11 cellular contexts compared by ENCODE assay signal in genomic region chr6:169075211-169075621, GRCh38.
DNase-seq lines count a peak whose midpoint lies in the region; ATAC-seq and TF ChIP-seq lines count a peak whose summit lies in the region.
"Had no signal": no experiment of that assay in that cellular context is flagged by ENCODE, and none has a peak within 500 bp of the region (broad histone marks: within the 10 kb centered on the region; RNA-seq: fewer than 3 reads in every experiment).

No MANE protein-coding gene starts in this region.

- no peaks in the 10 kb centered on the region for H3K4me1 ChIP-seq in body of pancreas
- peaks cover 9% of the 10 kb centered on the region for H3K4me1 ChIP-seq in hepatocyte (ENCODE audit: insufficient read depth)
- H3K4me1 ChIP-seq in rectal smooth muscle tissue (ENCODE audit: control insufficient read depth, insufficient read depth, low read length), result peaks cover 36% of the 10 kb centered on the region
- H3K4me1 ChIP-seq in effector memory CD4-positive, alpha-beta T cell (ENCODE audit: control insufficient read depth, insufficient read depth, low read length, poor library complexity, severe bottlenecking), result no peaks in the 10 kb centered on the region

- intact Hi-C loops in body of pancreas (cut with DNase I), result no loop called here

- WGBS in body of pancreas, 2 donors, result 71 to 72% methylated on average over 13 of the region's 13 CpGs
- 85% methylated on average over 13 of the region's 13 CpGs for WGBS in hepatocyte (ENCODE audit: low lambda C conversion rate, missing lambda C conversion rate)

- H3K27me3 Mint-ChIP-seq in activated T-cell treated with anti-CD3 and anti-CD28 coated beads, Interleukin-2, amount 50 U/mL, for 24 hours, result peaks cover 11% of the 10 kb centered on the region

- H3K4me2 ChIP-seq in hepatocyte, result no peak overlapping the region

- no peaks in the 10 kb centered on the region for H3K9me3 Mint-ChIP-seq in activated T-cell treated with anti-CD3 and anti-CD28 coated beads, Interleukin-2, amount 50 U/mL, for 24 hours
- H3K9me3 Mint-ChIP-seq: neural crest cell had no signal

- peak overlapping the region; percentile 85 for H3K27ac ChIP-seq in AG04450 (ENCODE audit: low read depth, low read length)
- H3K27ac ChIP-seq in body of pancreas, result peak overlapping the region in 1 of 4 donors; percentile 17
- H3K27ac ChIP-seq in hepatocyte, result peak overlapping the region; percentile 43
- H3K27ac ChIP-seq in rectal smooth muscle tissue (ENCODE audit: low read depth, low read length), result peak overlapping the region; percentile 92
- H3K27ac ChIP-seq in effector memory CD4-positive, alpha-beta T cell (ENCODE audit: insufficient read depth, low read length, poor library complexity, severe bottlenecking), result no peak overlapping the region

- no peak overlapping the region for H3K9ac ChIP-seq in rectal smooth muscle tissue (ENCODE audit: low read length)

- H3K4me3 Mint-ChIP-seq in activated T-cell treated with anti-CD3 and anti-CD28 coated beads, Interleukin-2, amount 50 U/mL, for 24 hours, result no peak overlapping the region
- H3K4me3 Mint-ChIP-seq: neural crest cell had no signal

- H3K4me3 ChIP-seq in AG04450 (ENCODE audit: low read depth, low read length) (peak overlapping the region; percentile 21), body of pancreas (no peak overlapping the region), hepatocyte (no peak overlapping the region), rectal smooth muscle tissue (ENCODE audit: low read length) (no peak overlapping the region)
- H3K4me3 ChIP-seq in effector memory CD4-positive, alpha-beta T cell (ENCODE audit: insufficient read depth, low read depth, low read length, poor library complexity, severe bottlenecking), result no peak overlapping the region
- H3K4me3 ChIP-seq: K562 had no signal

- H3K79me2 ChIP-seq in hepatocyte, result no peaks in the 10 kb centered on the region

- CTCF ChIA-PET in AG04450 (lab: Charles Lee), result no interaction called here

- no peak overlapping the region for H2AFZ ChIP-seq in hepatocyte

- in situ Hi-C loops in KBM-7 (cut with MboI; ENCODE audit: low pct_unique_long_range_greater_than_20kb, low sequenced_read_pairs), result no loop called here

- H3K27me3 ChIP-seq in AG04450 (ENCODE audit: control insufficient read depth, insufficient read depth, low read length), result no peaks in the 10 kb centered on the region
- H3K27me3 ChIP-seq in body of pancreas, result no peaks in the 10 kb centered on the region
- H3K27me3 ChIP-seq in hepatocyte, result no peaks in the 10 kb centered on the region
- no peaks in the 10 kb centered on the region for H3K27me3 ChIP-seq in rectal smooth muscle tissue (ENCODE audit: control insufficient read depth, insufficient read depth, low read length)
- no peaks in the 10 kb centered on the region for H3K27me3 ChIP-seq in effector memory CD4-positive, alpha-beta T cell (replicated peaks; ENCODE audit: control insufficient read depth, insufficient read depth, low read length, poor library complexity, severe bottlenecking)

- no peaks in the 10 kb centered on the region for H3K36me3 Mint-ChIP-seq in activated T-cell treated with anti-CD3 and anti-CD28 coated beads, Interleukin-2, amount 50 U/mL, for 24 hours (ENCODE audit: low read depth)

- no peak overlapping the region for H3K27ac Mint-ChIP-seq in activated T-cell treated with anti-CD3 and anti-CD28 coated beads, Interleukin-2, amount 50 U/mL, for 24 hours

- no peaks in the 10 kb centered on the region for H4K20me1 ChIP-seq in hepatocyte (ENCODE audit: insufficient read depth, poor library complexity, severe bottlenecking)

- POLR2A ChIA-PET in AG04450 (lab: Yijun Ruan, JAX), result interaction anchor here (0.6 to 3.3 kb wide), 5 partner anchors 12 to 140 kb away, joined by 5 to 16 read pairs (median 7); no protein-coding TSS in a partner anchor

- DNase-seq in AG04450 (ENCODE audit: low read depth, low spot score) (peak; percentile 85), body of pancreas (peak in 3 of 4 donors; percentile 32 to 59 (median 33)), hepatocyte (ENCODE audit: low spot score) (peak; percentile 35), KBM-7 (no peak)
- DNase-seq in effector memory CD4-positive, alpha-beta T cell, result no peak
- DNase-seq in activated T-cell treated with anti-CD3 and anti-CD28 coated beads, Interleukin-2, amount 50 U/mL, for 24 hours, result no peak
- no peak for DNase-seq in activated CD4-positive, CD25-positive, alpha-beta regulatory T cell (lab: John Stamatoyannopoulos, UW)
- DNase-seq: dermis blood vessel endothelial cell had no signal

- TF ChIP-seq CTCF in AG04450 (IDR thresholded peaks at IDR 0.05; ENCODE audit: low read depth, low read length) (no peak), body of pancreas (IDR thresholded peaks at IDR 0.05) (no peak), hepatocyte (IDR thresholded peaks at IDR 0.05; ENCODE audit: poor library complexity) (no peak)

- H3K9me3 ChIP-seq in AG04450 (ENCODE audit: control insufficient read depth, insufficient read depth, low read length), result peaks cover 3% of the 10 kb centered on the region; the same call in 1 of the 2 replicates
- no peaks in the 10 kb centered on the region for H3K9me3 ChIP-seq in body of pancreas
- no peaks in the 10 kb centered on the region for H3K9me3 ChIP-seq in hepatocyte (ENCODE audit: low read depth)
- no peaks in the 10 kb centered on the region for H3K9me3 ChIP-seq in effector memory CD4-positive, alpha-beta T cell (ENCODE audit: control insufficient read depth, low read length)

- peak; percentile 57 for ATAC-seq in body of pancreas
- ATAC-seq: K562 had no signal

- no peak for TF ChIP-seq POLR2A in body of pancreas (IDR thresholded peaks at IDR 0.05)

- no peaks in the 10 kb centered on the region for H3K4me1 Mint-ChIP-seq in activated T-cell treated with anti-CD3 and anti-CD28 coated beads, Interleukin-2, amount 50 U/mL, for 24 hours (ENCODE audit: low read depth)
- H3K4me1 Mint-ChIP-seq: neural crest cell had no signal

- no peaks in the 10 kb centered on the region for H3K36me3 ChIP-seq in body of pancreas (replicated peaks in 1 of 2; ENCODE audit: insufficient read depth in 1 of 2, low read depth in 2 of 2)
- no peaks in the 10 kb centered on the region for H3K36me3 ChIP-seq in hepatocyte (replicated peaks; ENCODE audit: insufficient read depth, low read depth)
- no peaks in the 10 kb centered on the region for H3K36me3 ChIP-seq in rectal smooth muscle tissue (ENCODE audit: control insufficient read depth, insufficient read depth, low read length)
- no peaks in the 10 kb centered on the region for H3K36me3 ChIP-seq in effector memory CD4-positive, alpha-beta T cell (ENCODE audit: control insufficient read depth, insufficient read depth, low read length)

- no peaks in the 10 kb centered on the region for H3K9me2 ChIP-seq in hepatocyte (replicated peaks; ENCODE audit: insufficient read depth)

Comparison
In these comparisons a context has a peak if more than half of its experiments do, and no peak if none do; other contexts are left out.
1. DNase-seq: peak in AG04450 (single experiment), body of pancreas (3 of 4) and hepatocyte (single experiment); none in effector memory CD4-positive, alpha-beta T cell (0 of 3), activated T-cell treated with anti-CD3 and anti-CD28 coated beads, Interleukin-2, amount 50 U/mL, for 24 hours (single experiment), KBM-7 (single experiment) and activated CD4-positive, CD25-positive, alpha-beta regulatory T cell (0 of 4).